Comparison of ENCODE assay signal across 1 cellular context in the genomic region with DNA sequence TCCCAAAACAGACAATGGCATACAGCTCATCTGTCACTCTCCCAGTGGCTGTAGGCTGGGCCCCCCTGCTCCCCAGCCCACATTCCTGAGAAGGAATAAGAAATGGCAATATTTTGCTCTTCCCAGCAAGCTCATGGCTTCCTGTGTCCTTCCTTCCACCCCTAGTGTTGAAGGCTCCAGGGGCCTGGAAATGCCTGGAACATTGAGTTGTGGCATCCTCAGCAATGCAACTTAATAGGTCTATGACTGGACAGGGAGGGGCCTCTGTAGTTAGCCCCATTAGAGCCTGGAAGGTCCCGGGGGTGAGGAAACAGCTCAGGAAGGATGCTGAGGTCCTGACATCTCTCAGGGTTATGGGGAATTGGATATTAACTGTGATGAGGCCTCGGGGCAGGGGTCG.
TF ChIP-seq lines count a peak whose summit lies in the region.

No MANE protein-coding gene starts in this region.

TF ChIP-seq in GM23338, 12 proteins besides CTCF, POLR2A, EP300 and RAD21 (continued from another document):
- TF ChIP-seq, protein P1, sequence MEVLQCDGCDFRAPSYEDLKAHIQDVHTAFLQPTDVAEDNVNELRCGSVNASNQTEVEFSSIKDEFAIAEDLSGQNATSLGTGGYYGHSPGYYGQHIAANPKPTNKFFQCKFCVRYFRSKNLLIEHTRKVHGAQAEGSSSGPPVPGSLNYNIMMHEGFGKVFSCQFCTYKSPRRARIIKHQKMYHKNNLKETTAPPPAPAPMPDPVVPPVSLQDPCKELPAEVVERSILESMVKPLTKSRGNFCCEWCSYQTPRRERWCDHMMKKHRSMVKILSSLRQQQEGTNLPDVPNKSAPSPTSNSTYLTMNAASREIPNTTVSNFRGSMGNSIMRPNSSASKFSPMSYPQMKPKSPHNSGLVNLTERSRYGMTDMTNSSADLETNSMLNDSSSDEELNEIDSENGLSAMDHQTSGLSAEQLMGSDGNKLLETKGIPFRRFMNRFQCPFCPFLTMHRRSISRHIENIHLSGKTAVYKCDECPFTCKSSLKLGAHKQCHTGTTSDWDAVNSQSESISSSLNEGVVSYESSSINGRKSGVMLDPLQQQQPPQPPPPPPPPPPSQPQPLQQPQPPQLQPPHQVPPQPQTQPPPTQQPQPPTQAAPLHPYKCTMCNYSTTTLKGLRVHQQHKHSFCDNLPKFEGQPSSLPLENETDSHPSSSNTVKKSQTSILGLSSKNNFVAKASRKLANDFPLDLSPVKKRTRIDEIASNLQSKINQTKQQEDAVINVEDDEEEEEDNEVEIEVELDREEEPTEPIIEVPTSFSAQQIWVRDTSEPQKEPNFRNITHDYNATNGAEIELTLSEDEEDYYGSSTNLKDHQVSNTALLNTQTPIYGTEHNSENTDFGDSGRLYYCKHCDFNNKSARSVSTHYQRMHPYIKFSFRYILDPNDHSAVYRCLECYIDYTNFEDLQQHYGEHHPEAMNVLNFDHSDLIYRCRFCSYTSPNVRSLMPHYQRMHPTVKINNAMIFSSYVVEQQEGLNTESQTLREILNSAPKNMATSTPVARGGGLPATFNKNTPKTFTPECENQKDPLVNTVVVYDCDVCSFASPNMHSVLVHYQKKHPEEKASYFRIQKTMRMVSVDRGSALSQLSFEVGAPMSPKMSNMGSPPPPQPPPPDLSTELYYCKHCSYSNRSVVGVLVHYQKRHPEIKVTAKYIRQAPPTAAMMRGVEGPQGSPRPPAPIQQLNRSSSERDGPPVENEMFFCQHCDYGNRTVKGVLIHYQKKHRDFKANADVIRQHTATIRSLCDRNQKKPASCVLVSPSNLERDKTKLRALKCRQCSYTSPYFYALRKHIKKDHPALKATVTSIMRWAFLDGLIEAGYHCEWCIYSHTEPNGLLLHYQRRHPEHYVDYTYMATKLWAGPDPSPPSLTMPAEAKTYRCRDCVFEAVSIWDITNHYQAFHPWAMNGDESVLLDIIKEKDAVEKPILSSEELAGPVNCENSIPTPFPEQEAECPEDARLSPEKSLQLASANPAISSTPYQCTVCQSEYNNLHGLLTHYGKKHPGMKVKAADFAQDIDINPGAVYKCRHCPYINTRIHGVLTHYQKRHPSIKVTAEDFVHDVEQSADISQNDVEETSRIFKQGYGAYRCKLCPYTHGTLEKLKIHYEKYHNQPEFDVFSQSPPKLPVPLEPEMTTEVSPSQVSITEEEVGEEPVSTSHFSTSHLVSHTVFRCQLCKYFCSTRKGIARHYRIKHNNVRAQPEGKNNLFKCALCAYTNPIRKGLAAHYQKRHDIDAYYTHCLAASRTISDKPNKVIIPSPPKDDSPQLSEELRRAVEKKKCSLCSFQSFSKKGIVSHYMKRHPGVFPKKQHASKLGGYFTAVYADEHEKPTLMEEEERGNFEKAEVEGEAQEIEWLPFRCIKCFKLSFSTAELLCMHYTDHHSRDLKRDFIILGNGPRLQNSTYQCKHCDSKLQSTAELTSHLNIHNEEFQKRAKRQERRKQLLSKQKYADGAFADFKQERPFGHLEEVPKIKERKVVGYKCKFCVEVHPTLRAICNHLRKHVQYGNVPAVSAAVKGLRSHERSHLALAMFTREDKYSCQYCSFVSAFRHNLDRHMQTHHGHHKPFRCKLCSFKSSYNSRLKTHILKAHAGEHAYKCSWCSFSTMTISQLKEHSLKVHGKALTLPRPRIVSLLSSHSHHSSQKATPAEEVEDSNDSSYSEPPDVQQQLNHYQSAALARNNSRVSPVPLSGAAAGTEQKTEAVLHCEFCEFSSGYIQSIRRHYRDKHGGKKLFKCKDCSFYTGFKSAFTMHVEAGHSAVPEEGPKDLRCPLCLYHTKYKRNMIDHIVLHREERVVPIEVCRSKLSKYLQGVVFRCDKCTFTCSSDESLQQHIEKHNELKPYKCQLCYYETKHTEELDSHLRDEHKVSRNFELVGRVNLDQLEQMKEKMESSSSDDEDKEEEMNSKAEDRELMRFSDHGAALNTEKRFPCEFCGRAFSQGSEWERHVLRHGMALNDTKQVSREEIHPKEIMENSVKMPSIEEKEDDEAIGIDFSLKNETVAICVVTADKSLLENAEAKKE (CRISPR knock-in tag; IDR thresholded peaks at IDR 0.05), result no peak
- no peak for TF ChIP-seq EZH2phosphoT487 (IDR thresholded peaks at IDR 0.05; ENCODE audit: unreplicated experiment)
